ENCODE assay signal across 9 cellular contexts in genomic region chr7:522071-522937, GRCh38. TPM values are rescaled to one million over a fixed set of nuclear protein-coding genes. Genes with fewer than 3 reads are reported as not detected.
DNase-seq lines count a peak whose midpoint lies in the region; ATAC-seq, FAIRE-seq and TF ChIP-seq lines count a peak whose summit lies in the region.
"Had no signal": no experiment of that assay in that cellular context is flagged by ENCODE, and none has a peak within 500 bp of the region (broad histone marks: within the 10 kb centered on the region; RNA-seq: fewer than 3 reads in every experiment).

No MANE protein-coding gene starts in this region.

- no peaks in the 10 kb centered on the region for H3K4me1 Mint-ChIP-seq in astrocyte (ENCODE audit: low read depth, unreplicated experiment)

- FAIRE-seq in astrocyte (lab: Jason Lieb, UNC), result no peak

- peak overlapping the region; percentile 42 for H3K4me3 ChIP-seq in astrocyte (ENCODE audit: insufficient read depth, low read depth, low read length)
- peak overlapping the region; percentile 55 for H3K4me3 ChIP-seq in iPS-18c (ENCODE audit: insufficient read depth, low read depth, low read length)
- peak overlapping the region; percentile 19 to 66 (median 58) for H3K4me3 ChIP-seq in skeletal muscle tissue (ENCODE audit: low read length in 3 of 3)

- H3K9me3 ChIP-seq in astrocyte (ENCODE audit: insufficient read depth, low read depth, low read length) (no peaks in the 10 kb centered on the region), iPS-18c (ENCODE audit: control insufficient read depth, insufficient read depth, low read length) (no peaks in the 10 kb centered on the region), skeletal muscle tissue (ENCODE audit: control insufficient read depth in 3 of 3, low read length in 3 of 3) (no peaks in the 10 kb centered on the region)

- H3K4me3 Mint-ChIP-seq in astrocyte (ENCODE audit: unreplicated experiment), result no peak overlapping the region

- H3K27ac Mint-ChIP-seq in astrocyte (ENCODE audit: unreplicated experiment), result no peak overlapping the region
- H3K27ac Mint-ChIP-seq: activated naive CD4-positive, alpha-beta T cell treated with anti-CD3 and anti-CD28 coated beads, Interleukin-2, amount 50 U/mL, for 72 hours had no signal

- H3K36me3 ChIP-seq in astrocyte (ENCODE audit: insufficient read depth, low read length) (no peaks in the 10 kb centered on the region), skeletal muscle tissue (ENCODE audit: control insufficient read depth in 3 of 3, insufficient read depth in 3 of 3, low read length in 3 of 3) (no peaks in the 10 kb centered on the region)

- H2AFZ ChIP-seq in astrocyte (ENCODE audit: low read depth, low read length), result no peak overlapping the region

- H3K27ac ChIP-seq in astrocyte (ENCODE audit: low read depth, low read length) (no peak overlapping the region), skeletal muscle tissue (ENCODE audit: low read depth, low read length) (peak overlapping the region; percentile 36)

- H3K27me3 ChIP-seq in astrocyte (ENCODE audit: insufficient read depth, low read length), result peaks cover 20% of the 10 kb centered on the region
- peaks cover 0 to 5% (median 0%) of the 10 kb centered on the region in 3 donors for H3K27me3 ChIP-seq in skeletal muscle tissue (ENCODE audit: control insufficient read depth in 3 of 3, insufficient read depth in 3 of 3, low read length in 3 of 3)

- peaks cover 10% of the 10 kb centered on the region for H3K27me3 Mint-ChIP-seq in astrocyte (ENCODE audit: low read depth, unreplicated experiment)

- no peak overlapping the region for H3K9ac ChIP-seq in astrocyte (ENCODE audit: low read length)
- H3K9ac ChIP-seq in skeletal muscle tissue (ENCODE audit: low read depth in 1 of 3, low read length in 3 of 3), result peak overlapping the region in 2 of 3 donors; percentile 59 to 71

- no peak for ATAC-seq in HG03045 (IDR thresholded peaks at IDR 0.05; ENCODE audit: unreplicated experiment)

- TF ChIP-seq CTCF in astrocyte (IDR thresholded peaks at IDR 0.05; ENCODE audit: insufficient read depth, low read depth, low read length), result no peak

- H3K4me1 ChIP-seq in astrocyte (ENCODE audit: insufficient read depth, low read length), result peaks cover 19% of the 10 kb centered on the region
- peaks cover 6 to 24% (median 16%) of the 10 kb centered on the region in 3 donors for H3K4me1 ChIP-seq in skeletal muscle tissue (ENCODE audit: control insufficient read depth in 3 of 3, insufficient read depth in 3 of 3, low read length in 3 of 3)

- peak; percentile 72 for DNase-seq in activated effector memory CD4-positive, alpha-beta T cell treated with anti-CD3 and anti-CD28 coated beads, Interleukin-2, amount 50 U/mL, for 16 hours
- no peak for DNase-seq in activated effector memory CD4-positive, alpha-beta T cell treated with Interleukin-2 at 50 U/mL for 16 hours
- DNase-seq in NCI-H1105 treated with DMSO at 0.1 percent for 48 hours (lab: John Stamatoyannopoulos, UW) (peak; percentile 53), astrocyte (ENCODE audit: low read depth) (peak; percentile 50), GOT3 (lab: John Stamatoyannopoulos, UW) (no peak)

- H3K9me3 Mint-ChIP-seq in astrocyte (ENCODE audit: unreplicated experiment), result peaks cover 3% of the 10 kb centered on the region
- H3K9me3 Mint-ChIP-seq: activated naive CD4-positive, alpha-beta T cell treated with anti-CD3 and anti-CD28 coated beads, Interleukin-2, amount 50 U/mL, for 72 hours had no signal

- H4K20me1 ChIP-seq in astrocyte (ENCODE audit: insufficient read depth, low read length), result peaks cover 18% of the 10 kb centered on the region

- H3K36me3 Mint-ChIP-seq in astrocyte (ENCODE audit: low read depth, unreplicated experiment), result no peaks in the 10 kb centered on the region
- H3K36me3 Mint-ChIP-seq: activated naive CD4-positive, alpha-beta T cell treated with anti-CD3 and anti-CD28 coated beads, Interleukin-2, amount 50 U/mL, for 72 hours had no signal

- H3K79me2 ChIP-seq in astrocyte (ENCODE audit: insufficient read depth, low read length), result peaks cover 15% of the 10 kb centered on the region

- H3K4me2 ChIP-seq in astrocyte (ENCODE audit: low read length), result peak overlapping the region; percentile 83

RNA-seq across cellular contexts. Expression of gene PDGFA, which starts 2.7 kb away (rescaled TPM):
- total RNA-seq in astrocyte, result 47.1 and 52.9 TPM in 2 replicates
- total RNA-seq in skeletal muscle tissue, result 44.4 TPM

Comparison
In these comparisons a context has a peak if more than half of its experiments do, and no peak if none do; other contexts are left out.
1. DNase-seq: peak in activated effector memory CD4-positive, alpha-beta T cell treated with anti-CD3 and anti-CD28 coated beads, Interleukin-2, amount 50 U/mL, for 16 hours (single experiment), NCI-H1105 treated with DMSO at 0.1 percent for 48 hours (single experiment) and astrocyte (single experiment); none in activated effector memory CD4-positive, alpha-beta T cell treated with Interleukin-2 at 50 U/mL for 16 hours (single experiment) and GOT3 (single experiment).
2. Peak in every context shown above with its lines, with median percentiles within 50 percentile points of each other: H3K4me3 ChIP-seq.